Comparison of ENCODE assay signal across 20 cellular contexts in genomic region chr12:58388261-58388660, GRCh38.
"Had no signal": no experiment of that assay in that cellular context is flagged by ENCODE, and none has a peak within 500 bp of the region (broad histone marks: within the 10 kb centered on the region; RNA-seq: fewer than 3 reads in every experiment).

No MANE protein-coding gene starts in this region.

- H3K4me3 ChIP-seq: tibial nerve, vagina had no signal

- DNase-seq: activated CD4-positive, alpha-beta memory T cell treated with anti-CD3 and anti-CD28 coated beads for 36 hours; activated CD4-positive, alpha-beta T cell treated with anti-CD3 and anti-CD28 coated beads for 36 hours; activated CD8-positive, alpha-beta memory T cell treated with anti-CD3 and anti-CD28 coated beads, Interleukin-2, amount 10 ng/mL, durations not matched to agents 7 days and 5 days; activated naive CD4-positive, alpha-beta T cell treated with anti-CD3 and anti-CD28 coated beads for 36 hours; activated naive CD8-positive, alpha-beta T cell treated with anti-CD3 and anti-CD28 coated beads, Interleukin-2, amount 50 U/mL, for 24 hours; activated T-cell treated with anti-CD3 and anti-CD28 coated beads, Interleukin-2, amount 50 U/mL, for 1 hour; aorta; hypothalamus; left ventricle myocardium superior; mesendoderm; natural killer cell; posterior cingulate gyrus; retina; stimulated activated CD4-positive, alpha-beta T cell treated with anti-CD3 and anti-CD28 coated beads, Interleukin-4, amount 100 ng/mL, for 1 hour; stimulated activated naive CD4-positive, alpha-beta T cell; substantia nigra; WERI-Rb-1 had no signal

- H3K36me3 ChIP-seq: neutrophil, tibial nerve, vagina, WERI-Rb-1 had no signal

- H3K27ac ChIP-seq: neutrophil, tibial nerve, vagina, WERI-Rb-1 had no signal

- H3K9me3 ChIP-seq: neutrophil, tibial nerve, vagina had no signal

- H3K4me1 ChIP-seq: tibial nerve, vagina had no signal

- ATAC-seq: activated CD4-positive, alpha-beta T cell treated with anti-CD3 and anti-CD28 coated beads for 36 hours; activated CD8-positive, alpha-beta memory T cell treated with anti-CD3 and anti-CD28 coated beads, Interleukin-2, amount 10 ng/mL, durations not matched to agents 7 days and 5 days; activated naive CD8-positive, alpha-beta T cell treated with anti-CD3 and anti-CD28 coated beads, Interleukin-2, amount 50 U/mL, for 24 hours; left ventricle myocardium superior; natural killer cell had no signal

- H3K27me3 ChIP-seq: neutrophil, tibial nerve, vagina had no signal
